In the genomic region with DNA sequence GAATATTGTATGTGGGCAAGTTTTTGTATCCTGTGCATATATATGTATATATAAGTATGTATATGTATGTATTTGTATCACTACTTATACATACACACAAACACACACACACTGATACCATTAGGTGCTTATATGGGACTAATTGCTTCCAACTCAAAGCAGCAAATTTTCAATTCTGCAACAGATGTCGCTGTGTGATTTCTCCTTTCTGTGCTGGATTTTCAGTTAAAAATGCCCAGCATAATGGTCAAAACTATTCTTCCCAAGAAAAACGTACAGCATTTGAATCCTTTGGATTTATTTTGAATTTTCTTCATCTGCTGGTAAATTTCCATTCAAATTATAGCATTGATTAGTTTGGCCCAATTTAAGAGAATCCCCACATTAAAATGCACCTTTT, we compare ENCODE assay signal across 15 cellular contexts.
"Had no signal": no experiment of that assay in that cellular context is flagged by ENCODE, and none has a peak within 500 bp of the region (broad histone marks: within the 10 kb centered on the region; RNA-seq: fewer than 3 reads in every experiment).

No MANE protein-coding gene starts in this region.

- DNase-seq: activated B cell treated with CpG ODN at 0.5 μM for 24 hours; activated CD4-positive, alpha-beta memory T cell treated with anti-CD3 and anti-CD28 coated beads, Interleukin-2, amount 10 ng/mL, durations not matched to agents 7 days and 5 days; activated CD4-positive, alpha-beta T cell treated with anti-CD3 and anti-CD28 coated beads for 4 hours; activated naive CD4-positive, alpha-beta T cell treated with anti-CD3 and anti-CD28 coated beads, Interleukin-2, amount 10 ng/mL, durations not matched to agents 7 days and 5 days; activated naive CD8-positive, alpha-beta T cell treated with anti-CD3 and anti-CD28 coated beads, Interleukin-2, amount 50 U/mL, for 24 hours; activated T-cell treated with anti-CD3 and anti-CD28 coated beads, Interleukin-2, amount 50 U/mL, for 24 hours; aorta; cerebellar nuclear complex; effector memory CD4-positive, alpha-beta T cell; left colon; lower lobe of right lung; retina; stimulated activated naive B cell treated with anti-CD40 and anti-IgM and Interleukin-4, amounts not matched to agents 10 μg/mL and 1 μg/mL and 100 μg/mL, for 72 hours; tibial artery; uterus had no signal

- ATAC-seq: activated naive CD8-positive, alpha-beta T cell treated with anti-CD3 and anti-CD28 coated beads, Interleukin-2, amount 50 U/mL, for 24 hours; left colon; lower lobe of right lung; stimulated activated naive B cell treated with anti-CD40 and anti-IgM and Interleukin-4, amounts not matched to agents 10 μg/mL and 1 μg/mL and 100 μg/mL, for 72 hours had no signal

- H3K9me3 ChIP-seq: lower lobe of right lung, tibial artery, uterus had no signal

- H3K36me3 ChIP-seq: lower lobe of right lung, tibial artery, uterus had no signal

- H3K4me3 ChIP-seq: tibial artery, uterus had no signal
